15 cellular contexts compared by ENCODE assay signal in genomic region chr3:49519916-49520385, GRCh38. TPM values are rescaled to one million over a fixed set of nuclear protein-coding genes. Genes with fewer than 3 reads are reported as not detected.
A peak's percentile ranks its signal among the peaks of the same experiment; 100 is the strongest.
DNase-seq lines count a peak whose midpoint lies in the region; ATAC-seq and TF ChIP-seq lines count a peak whose summit lies in the region.
"Had no signal": no experiment of that assay in that cellular context is flagged by ENCODE, and none has a peak within 500 bp of the region (broad histone marks: within the 10 kb centered on the region; RNA-seq: fewer than 3 reads in every experiment).

No MANE protein-coding gene starts in this region.

- DNase-seq in right cardiac atrium (no peak), Right ventricle myocardium inferior (ENCODE audit: missing footprints) (no peak), natural killer cell (no peak), amygdala (lab: John Stamatoyannopoulos, UW) (no peak), left colon (no peak), dedifferentiated amniotic fluid mesenchymal stem cell (ENCODE audit: extremely low spot score) (no peak)
- DNase-seq: ACHN; activated naive CD4-positive, alpha-beta T cell treated with Interleukin-2 at 50 U/mL for 16 hours; Karpas-422; kidney glomerular epithelial cell; NCI-H187 treated with DMSO at 0.1 percent for 48 hours; NCI-H748 treated with DMSO at 0.1 percent for 48 hours; small intestine had no signal

- H3K27me3 Mint-ChIP-seq in brain (no peaks in the 10 kb centered on the region), natural killer cell (ENCODE audit: low read depth in 2 of 2) (no peaks in the 10 kb centered on the region)

- peaks cover 74% of the 10 kb centered on the region for H3K36me3 Mint-ChIP-seq in brain
- no peaks in the 10 kb centered on the region for H3K36me3 Mint-ChIP-seq in natural killer cell

- peaks cover 36% of the 10 kb centered on the region for H3K4me1 Mint-ChIP-seq in brain
- H3K4me1 Mint-ChIP-seq in natural killer cell, result peaks cover 44 to 45% of the 10 kb centered on the region in 2 donors

- H3K9me3 Mint-ChIP-seq in brain (no peaks in the 10 kb centered on the region), natural killer cell (no peaks in the 10 kb centered on the region)

- 83% methylated on average over 2 of the region's 2 CpGs for WGBS in right cardiac atrium

- peak overlapping the region in 2 of 5 experiments; percentile 25 to 76 for H3K4me3 Mint-ChIP-seq in brain
- no peak overlapping the region for H3K4me3 Mint-ChIP-seq in natural killer cell

- intact Hi-C loops in right cardiac atrium (cut with DNase I), result loop anchor here in 1 of 4 donors (10.0 kb wide), 1 partner anchor 365 kb away; no protein-coding TSS in a partner anchor
- intact Hi-C loops in Right ventricle myocardium inferior (cut with DNase I), result loop anchor here (5.0 kb wide), 1 partner anchor 48 kb away; the partner anchor contains the start of gene DAG1
- intact Hi-C loops in natural killer cell (cut with micrococcal nuclease), result no loop called here
- intact Hi-C loops in left colon (cut with DNase I, micrococcal nuclease), result no loop called here

- H3K4me1 ChIP-seq in right cardiac atrium (ENCODE audit: control insufficient read depth, insufficient read depth, low read length), result peaks cover 21% of the 10 kb centered on the region

- ATAC-seq in right cardiac atrium (peak; percentile 9 to 30), Right ventricle myocardium inferior (no peak), natural killer cell (peak in 2 of 3 donors; percentile 50 to 56), HG03175 (IDR thresholded peaks at IDR 0.05; ENCODE audit: unreplicated experiment) (no peak), left colon (no peak)

- no peaks in the 10 kb centered on the region for H3K9me3 ChIP-seq in right cardiac atrium (ENCODE audit: control insufficient read depth, low read length)

- no peak overlapping the region for H3K4me3 ChIP-seq in right cardiac atrium (ENCODE audit: low read length)

- TF ChIP-seq CTCF in brain (conservative IDR thresholded peaks at IDR 0.05), result no peak
- no peak for TF ChIP-seq CTCF in natural killer cell (IDR thresholded peaks at IDR 0.05)

- H3K27ac Mint-ChIP-seq in brain, result peak overlapping the region; percentile 70 to 98 (median 91)
- H3K27ac Mint-ChIP-seq in natural killer cell, result peak overlapping the region; percentile 51 to 53

- H3K27me3 ChIP-seq in right cardiac atrium (ENCODE audit: control insufficient read depth, insufficient read depth), result no peaks in the 10 kb centered on the region

- H3K27ac ChIP-seq in right cardiac atrium (ENCODE audit: low read length), result no peak overlapping the region

RNA-seq across cellular contexts. Expression of gene BSN, which starts 34.3 kb away (rescaled TPM):
- 1 to 10 TPM in 1 of 4 donors, under 1 TPM in 3; 0.25 to 1.4 (median 0.39) TPM for total RNA-seq in right cardiac atrium
- 0.38 TPM for polyA plus RNA-seq in right cardiac atrium
- 0.27 TPM for total RNA-seq in Right ventricle myocardium inferior
- polyA plus RNA-seq in brain (ENCODE audit: insufficient read depth, low read depth, low replicate concordance), result 11.8 TPM
- under 1 TPM; 0.33 to 0.41 (median 0.35) TPM for total RNA-seq in natural killer cell
- total RNA-seq in left colon, result under 1 TPM; 0.24 to 0.25 TPM

RNA-seq across cellular contexts. Expression of gene DAG1, which starts 49.9 kb away (rescaled TPM):
- total RNA-seq in right cardiac atrium (100 to 1,000 TPM; 113 to 141 (median 121) TPM), Right ventricle myocardium inferior (129 TPM), natural killer cell (10 to 100 TPM in 2 of 3 donors, 1 to 10 TPM in 1; 9.6 to 22.4 (median 20.6) TPM), left colon (100 to 1,000 TPM in 1 of 2 donors, 10 to 100 TPM in 1; 88.3 to 107 TPM)
- polyA plus RNA-seq in right cardiac atrium (64.0 TPM), brain (ENCODE audit: insufficient read depth, low read depth, low replicate concordance) (54.5 TPM)

Comparison
In these comparisons a context has a peak if more than half of its experiments do, and no peak if none do; other contexts are left out.
1. ATAC-seq: peak in right cardiac atrium (2 of 2) and natural killer cell (2 of 3); none in Right ventricle myocardium inferior (single experiment), HG03175 (single experiment) and left colon (single experiment).